Comparison of ENCODE assay signal across 8 cellular contexts in the genomic region with DNA sequence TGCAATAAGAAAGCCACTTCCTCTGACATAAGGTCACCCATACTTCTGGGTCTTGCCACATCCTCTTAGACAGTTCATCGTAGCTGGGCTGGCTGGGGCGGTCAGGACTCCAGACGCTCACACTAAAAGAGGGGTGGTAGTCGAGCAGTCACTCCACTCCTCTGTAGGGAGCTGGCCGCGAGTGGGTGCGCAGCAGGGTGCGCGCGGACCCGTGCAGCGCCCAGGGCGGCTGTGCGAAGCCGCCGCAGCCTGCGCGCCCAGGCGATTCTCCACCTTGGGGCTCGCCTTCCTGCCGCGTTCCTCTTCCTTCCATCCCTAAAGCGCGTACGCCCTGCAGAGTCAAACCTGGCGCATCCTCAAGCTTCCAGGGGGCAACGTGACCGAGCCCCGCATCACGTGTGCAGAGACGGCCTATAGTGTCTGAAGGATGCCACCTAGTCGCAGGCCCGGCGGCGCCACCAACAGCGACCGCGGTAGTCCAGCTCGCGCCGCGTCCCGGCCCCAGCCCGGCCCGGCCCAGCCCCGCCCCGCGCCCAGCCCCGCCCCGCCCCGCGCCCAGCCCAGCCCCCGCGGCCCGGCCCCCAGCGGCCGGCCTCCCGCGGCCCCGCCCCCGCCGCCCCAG.
DNase-seq lines count a peak whose midpoint lies in the region; ATAC-seq and TF ChIP-seq lines count a peak whose summit lies in the region.

No MANE protein-coding gene starts in this region.

- ATAC-seq in GM18505 (IDR thresholded peaks at IDR 0.05; ENCODE audit: unreplicated experiment) (peak; percentile 96), HG02938 (IDR thresholded peaks at IDR 0.05; ENCODE audit: unreplicated experiment) (peak; percentile 93)

- peak overlapping the region; percentile 93 for H3K4me3 ChIP-seq in rectal smooth muscle tissue (ENCODE audit: low read length)

- peaks cover 5% of the 10 kb centered on the region for H3K9me3 Mint-ChIP-seq in T-helper 1 cell treated with Interleukin-12 subunit alpha and Interleukin-12 subunit beta and Interleukin-4 antibody, amounts not matched to agents 30 μg/mL and 1 μg/mL, for 36 hours

- TF ChIP-seq POLR2A in GM18505 (IDR thresholded peaks at IDR 0.05; ENCODE audit: borderline replicate concordance, extremely low read depth, insufficient read depth, insufficient read length) = peak; percentile 71

- peaks cover 43% of the 10 kb centered on the region for H3K36me3 Mint-ChIP-seq in T-helper 1 cell treated with Interleukin-12 subunit alpha and Interleukin-12 subunit beta and Interleukin-4 antibody, amounts not matched to agents 30 μg/mL and 1 μg/mL, for 36 hours (ENCODE audit: low read depth)

- H3K27ac ChIP-seq in rectal smooth muscle tissue (ENCODE audit: low read depth, low read length) = peak overlapping the region; percentile 98

- H3K27me3 Mint-ChIP-seq in T-helper 1 cell treated with Interleukin-12 subunit alpha and Interleukin-12 subunit beta and Interleukin-4 antibody, amounts not matched to agents 30 μg/mL and 1 μg/mL, for 36 hours (ENCODE audit: low read depth) = no peaks in the 10 kb centered on the region

- H3K4me1 ChIP-seq in rectal smooth muscle tissue (ENCODE audit: control insufficient read depth, insufficient read depth, low read length) = peaks cover 12% of the 10 kb centered on the region

- peaks cover 51% of the 10 kb centered on the region for H3K4me1 Mint-ChIP-seq in T-helper 1 cell treated with Interleukin-12 subunit alpha and Interleukin-12 subunit beta and Interleukin-4 antibody, amounts not matched to agents 30 μg/mL and 1 μg/mL, for 36 hours (ENCODE audit: low read depth)

- peak; percentile 91 for DNase-seq in NCI-H1694 treated with DMSO at 0.1 percent for 48 hours (lab: John Stamatoyannopoulos, UW)
- peak; percentile 57 to 98 (median 92) for DNase-seq in anterior cingulate cortex (lab: John Stamatoyannopoulos, UW)
- peak; percentile 82 for DNase-seq in hepatic stellate cell (ENCODE audit: low spot score)
- DNase-seq in cortex of kidney (lab: John Stamatoyannopoulos, UW) = no peak

- H3K36me3 ChIP-seq in rectal smooth muscle tissue (ENCODE audit: control insufficient read depth, insufficient read depth, low read length) = peaks cover 4% of the 10 kb centered on the region

- no peaks in the 10 kb centered on the region for H3K27me3 ChIP-seq in rectal smooth muscle tissue (ENCODE audit: control insufficient read depth, insufficient read depth, low read length)

- peak overlapping the region; percentile 75 for H3K9ac ChIP-seq in rectal smooth muscle tissue (ENCODE audit: low read length)

- peak overlapping the region; percentile 92 for H3K4me3 Mint-ChIP-seq in T-helper 1 cell treated with Interleukin-12 subunit alpha and Interleukin-12 subunit beta and Interleukin-4 antibody, amounts not matched to agents 30 μg/mL and 1 μg/mL, for 36 hours

- H3K27ac Mint-ChIP-seq in T-helper 1 cell treated with Interleukin-12 subunit alpha and Interleukin-12 subunit beta and Interleukin-4 antibody, amounts not matched to agents 30 μg/mL and 1 μg/mL, for 36 hours = peak overlapping the region; percentile 92
